14 cellular contexts compared by ENCODE assay signal in the genomic region with DNA sequence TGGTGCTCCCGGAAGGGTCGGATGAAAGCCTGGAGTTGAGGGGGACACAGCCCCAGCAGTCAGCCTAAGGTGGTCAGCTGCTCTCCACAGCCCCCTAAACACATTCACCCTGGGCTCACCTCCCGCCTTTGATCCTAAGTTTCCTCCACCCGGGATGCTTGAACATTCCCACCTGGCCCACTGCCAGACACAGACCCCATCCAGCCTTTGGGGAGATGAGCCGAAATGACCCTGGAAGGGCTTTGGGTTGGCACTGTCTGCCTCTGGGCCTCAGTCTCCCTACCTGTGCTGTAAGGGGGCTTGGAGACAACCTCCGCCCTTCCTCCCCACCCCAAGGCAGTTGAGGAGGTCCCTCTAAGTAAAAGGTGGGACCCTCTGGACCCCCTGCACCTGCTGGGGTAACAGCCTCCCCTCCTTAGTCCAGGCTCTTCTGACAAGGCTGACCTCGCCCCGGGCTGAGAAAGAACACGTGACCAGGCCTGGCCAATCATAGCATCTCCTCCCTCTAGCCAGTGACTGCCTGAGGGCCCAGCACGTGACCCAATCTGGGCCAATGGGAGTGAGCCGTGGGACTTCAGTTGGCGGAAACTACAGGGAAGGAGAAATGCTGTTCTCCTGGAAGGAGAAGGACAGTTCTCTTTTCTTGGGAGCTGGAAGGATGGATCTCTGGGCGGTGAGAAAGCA. TPM values are rescaled to one million over a fixed set of nuclear protein-coding genes. Genes with fewer than 3 reads are reported as not detected.
DNase-seq lines count a peak whose midpoint lies in the region; ATAC-seq and TF ChIP-seq lines count a peak whose summit lies in the region.
"Had no signal": no experiment of that assay in that cellular context is flagged by ENCODE, and none has a peak within 500 bp of the region (broad histone marks: within the 10 kb centered on the region; RNA-seq: fewer than 3 reads in every experiment).

No MANE protein-coding gene starts in this region.

- H3K4me2 ChIP-seq in osteoblast (ENCODE audit: insufficient read depth, low read length) = peak overlapping the region; percentile 49

- H2AFZ ChIP-seq in osteoblast (ENCODE audit: low read length) = no peak overlapping the region

- ATAC-seq in HG02970 (IDR thresholded peaks at IDR 0.05; ENCODE audit: low FRiP score, unreplicated experiment) = no peak
- ATAC-seq: left lung had no signal

- peaks cover 2% of the 10 kb centered on the region for H3K4me1 Mint-ChIP-seq in CD14-positive monocyte
- H3K4me1 Mint-ChIP-seq in activated naive CD8-positive, alpha-beta T cell treated with anti-CD3 and anti-CD28 coated beads for 36 hours = no peaks in the 10 kb centered on the region

- no peak overlapping the region for H3K4me3 ChIP-seq in osteoblast (ENCODE audit: insufficient read depth, low read length)
- H3K4me3 ChIP-seq: left lung had no signal

- H3K27me3 ChIP-seq in osteoblast (ENCODE audit: insufficient read depth, low read length) = no peaks in the 10 kb centered on the region
- H3K27me3 ChIP-seq: left lung had no signal

- intact Hi-C loops in CD14-positive monocyte (cut with micrococcal nuclease) = no loop called here

- peaks cover 17% of the 10 kb centered on the region for H4K20me1 ChIP-seq in osteoblast (ENCODE audit: insufficient read depth, low read length)

- H3K4me1 ChIP-seq in osteoblast (ENCODE audit: insufficient read depth, low read length) = peaks cover 18% of the 10 kb centered on the region
- H3K4me1 ChIP-seq: left lung had no signal

- peaks cover 0 to 2% (median 0%) of the 10 kb centered on the region in 7 donors for H3K9me3 Mint-ChIP-seq in CD14-positive monocyte
- no peaks in the 10 kb centered on the region for H3K9me3 Mint-ChIP-seq in activated naive CD8-positive, alpha-beta T cell treated with anti-CD3 and anti-CD28 coated beads for 36 hours
- H3K9me3 Mint-ChIP-seq: CD8-positive, alpha-beta memory T cell; IgD-negative memory B cell had no signal

- DNase-seq in CD14-positive monocyte (ENCODE audit: low spot score) = no peak
- DNase-seq in HT-29 (ENCODE audit: low spot score) = peak; percentile 35
- peak; percentile 17 for DNase-seq in activated naive CD8-positive, alpha-beta T cell treated with anti-CD3 and anti-CD28 coated beads for 36 hours
- peak; percentile 88 for DNase-seq in osteoblast (ENCODE audit: insufficient read length, low spot score, missing footprints)
- no peak for DNase-seq in NCI-H1105 (lab: John Stamatoyannopoulos, UW)
- no peak for DNase-seq in GDM1 (lab: John Stamatoyannopoulos, UW)
- DNase-seq in HCEC 1CT = no peak
- DNase-seq: CD8-positive, alpha-beta memory T cell; left lung; NCI-H2081; stimulated activated CD8-positive, alpha-beta memory T cell treated with anti-CD3 and anti-CD28 coated beads, Interleukin-4, amount 100 ng/mL, for 48 hours; T-helper 2 cell had no signal

- H3K9me3 ChIP-seq in osteoblast (ENCODE audit: low read depth, low read length) = no peaks in the 10 kb centered on the region
- H3K9me3 ChIP-seq: left lung had no signal

- H3K27ac Mint-ChIP-seq in CD14-positive monocyte = peak overlapping the region in 4 of 7 donors; percentile 1 to 66 (median 56)
- H3K27ac Mint-ChIP-seq in activated naive CD8-positive, alpha-beta T cell treated with anti-CD3 and anti-CD28 coated beads for 36 hours = no peak overlapping the region

- H3K27ac ChIP-seq in osteoblast (ENCODE audit: low read depth, low read length) = peak overlapping the region; percentile 44
- H3K27ac ChIP-seq: left lung had no signal

- peaks cover 43% of the 10 kb centered on the region for H3K79me2 ChIP-seq in osteoblast (ENCODE audit: insufficient read depth, low read length)

- peaks cover 80 to 100% of the 10 kb centered on the region in 2 donors for H3K36me3 Mint-ChIP-seq in CD14-positive monocyte
- H3K36me3 Mint-ChIP-seq in activated naive CD8-positive, alpha-beta T cell treated with anti-CD3 and anti-CD28 coated beads for 36 hours = peaks cover 19% of the 10 kb centered on the region

- H3K36me3 ChIP-seq in osteoblast (ENCODE audit: insufficient read depth, low read length) = peaks cover 59% of the 10 kb centered on the region

- H3K27me3 Mint-ChIP-seq in CD14-positive monocyte (ENCODE audit: low read depth in 3 of 3) = peaks cover 0 to 1% (median 0%) of the 10 kb centered on the region in 3 donors
- H3K27me3 Mint-ChIP-seq in activated naive CD8-positive, alpha-beta T cell treated with anti-CD3 and anti-CD28 coated beads for 36 hours = no peaks in the 10 kb centered on the region
- H3K27me3 Mint-ChIP-seq: CD8-positive, alpha-beta memory T cell; IgD-negative memory B cell had no signal

- TF ChIP-seq CTCF in CD14-positive monocyte (IDR thresholded peaks at IDR 0.05) = no peak
- no peak for TF ChIP-seq CTCF in osteoblast (IDR thresholded peaks at IDR 0.05; ENCODE audit: extremely low read depth, low read depth, low read length)

- H3K4me3 Mint-ChIP-seq in CD14-positive monocyte = no peak overlapping the region
- no peak overlapping the region for H3K4me3 Mint-ChIP-seq in activated naive CD8-positive, alpha-beta T cell treated with anti-CD3 and anti-CD28 coated beads for 36 hours
- H3K4me3 Mint-ChIP-seq: CD8-positive, alpha-beta memory T cell had no signal

RNA-seq across cellular contexts. Expression of gene UBE2V1, which starts 16.9 kb away (rescaled TPM):
- polyA plus RNA-seq in CD14-positive monocyte = 10 to 100 TPM; 62.2 to 95.5 TPM
- total RNA-seq in HT-29 (2014; rRNA removed; shearing (Covaris generic)) = 53.3 and 68.3 TPM in 2 replicates
- total RNA-seq in activated naive CD8-positive, alpha-beta T cell treated with anti-CD3 and anti-CD28 coated beads for 36 hours = 100 to 1,000 TPM; 150 to 156 TPM
- 90.8 and 100 TPM in 2 replicates for total RNA-seq in osteoblast

RNA-seq across cellular contexts. Expression of gene PEDS1, which starts 23.7 kb away (rescaled TPM):
- 10 to 100 TPM; 19.6 to 25.2 TPM for polyA plus RNA-seq in CD14-positive monocyte
- total RNA-seq in HT-29 (2014; rRNA removed; shearing (Covaris generic)) = 98.1 and 98.6 TPM in 2 replicates
- total RNA-seq in activated naive CD8-positive, alpha-beta T cell treated with anti-CD3 and anti-CD28 coated beads for 36 hours = 10 to 100 TPM; 17.4 to 19.3 TPM
- 33.3 and 37.6 TPM in 2 replicates for total RNA-seq in osteoblast

Comparison
In these comparisons a context has a peak if more than half of its experiments do, and no peak if none do; other contexts are left out.
1. DNase-seq: peak in HT-29 (single experiment), activated naive CD8-positive, alpha-beta T cell treated with anti-CD3 and anti-CD28 coated beads for 36 hours (single experiment) and osteoblast (single experiment); none in CD14-positive monocyte (single experiment), NCI-H1105 (single experiment), GDM1 (single experiment) and HCEC 1CT (single experiment).